Comparison of ENCODE assay signal across 1 cellular context in genomic region chr20:49982346-49983122, GRCh38.
A peak's percentile ranks its signal among the peaks of the same experiment; 100 is the strongest.
TF ChIP-seq lines count a peak whose summit lies in the region.

Gene SNAI1, plus strand, starts transcription at chr20:49982980. Its CDS starts 80 bp downstream, at chr20:49983060.

TF ChIP-seq in HepG2, 621 proteins besides CTCF, POLR2A, EP300 and RAD21 (continued from another document and continues in another):
- TF ChIP-seq U2AF1 (optimal IDR thresholded peaks at IDR 0.05; ENCODE audit: low read depth, low read length): no peak
- TF ChIP-seq ZNF441 (CRISPR knock-in tag; IDR thresholded peaks at IDR 0.05; ENCODE audit: borderline replicate concordance): peak; percentile 94
- peak; percentile 86 for TF ChIP-seq MED8 (CRISPR knock-in tag; IDR thresholded peaks at IDR 0.05; ENCODE audit: insufficient replicate concordance)
- 0 out of 2 replicates have a peak, but pooled peaks have one; percentile 62 for TF ChIP-seq FOXJ3 (CRISPR knock-in tag; IDR thresholded peaks at IDR 0.05; ENCODE audit: borderline replicate concordance)
- TF ChIP-seq, protein P1, sequence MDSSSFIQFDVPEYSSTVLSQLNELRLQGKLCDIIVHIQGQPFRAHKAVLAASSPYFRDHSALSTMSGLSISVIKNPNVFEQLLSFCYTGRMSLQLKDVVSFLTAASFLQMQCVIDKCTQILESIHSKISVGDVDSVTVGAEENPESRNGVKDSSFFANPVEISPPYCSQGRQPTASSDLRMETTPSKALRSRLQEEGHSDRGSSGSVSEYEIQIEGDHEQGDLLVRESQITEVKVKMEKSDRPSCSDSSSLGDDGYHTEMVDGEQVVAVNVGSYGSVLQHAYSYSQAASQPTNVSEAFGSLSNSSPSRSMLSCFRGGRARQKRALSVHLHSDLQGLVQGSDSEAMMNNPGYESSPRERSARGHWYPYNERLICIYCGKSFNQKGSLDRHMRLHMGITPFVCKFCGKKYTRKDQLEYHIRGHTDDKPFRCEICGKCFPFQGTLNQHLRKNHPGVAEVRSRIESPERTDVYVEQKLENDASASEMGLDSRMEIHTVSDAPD (CRISPR knock-in tag; IDR thresholded peaks at IDR 0.05): no peak
- TF ChIP-seq RBFOX2 (IDR thresholded peaks at IDR 0.05; ENCODE audit: low read depth, low read length): peak; percentile 86
- peak; percentile 97 for TF ChIP-seq SALL2 (CRISPR knock-in tag; IDR thresholded peaks at IDR 0.05)
- TF ChIP-seq SUZ12 (IDR thresholded peaks at IDR 0.05; ENCODE audit: low read depth, low read length): no peak
- no peak for TF ChIP-seq MAFF (IDR thresholded peaks at IDR 0.05; ENCODE audit: low read depth, low read length)
- TF ChIP-seq ZKSCAN8 (CRISPR knock-in tag; IDR thresholded peaks at IDR 0.05; ENCODE audit: borderline replicate concordance): no peak
- TF ChIP-seq ZNF337 (CRISPR knock-in tag; IDR thresholded peaks at IDR 0.05; ENCODE audit: borderline replicate concordance, low read depth): peak; percentile 86; the same call in 1 of the 2 replicates
- TF ChIP-seq ZNF674 (CRISPR knock-in tag; IDR thresholded peaks at IDR 0.05; ENCODE audit: low read depth): no peak
- peak; percentile 29; the same call in 1 of the 2 replicates for TF ChIP-seq ZNF362 (CRISPR knock-in tag; IDR thresholded peaks at IDR 0.05; ENCODE audit: borderline replicate concordance)
- TF ChIP-seq, protein P2, sequence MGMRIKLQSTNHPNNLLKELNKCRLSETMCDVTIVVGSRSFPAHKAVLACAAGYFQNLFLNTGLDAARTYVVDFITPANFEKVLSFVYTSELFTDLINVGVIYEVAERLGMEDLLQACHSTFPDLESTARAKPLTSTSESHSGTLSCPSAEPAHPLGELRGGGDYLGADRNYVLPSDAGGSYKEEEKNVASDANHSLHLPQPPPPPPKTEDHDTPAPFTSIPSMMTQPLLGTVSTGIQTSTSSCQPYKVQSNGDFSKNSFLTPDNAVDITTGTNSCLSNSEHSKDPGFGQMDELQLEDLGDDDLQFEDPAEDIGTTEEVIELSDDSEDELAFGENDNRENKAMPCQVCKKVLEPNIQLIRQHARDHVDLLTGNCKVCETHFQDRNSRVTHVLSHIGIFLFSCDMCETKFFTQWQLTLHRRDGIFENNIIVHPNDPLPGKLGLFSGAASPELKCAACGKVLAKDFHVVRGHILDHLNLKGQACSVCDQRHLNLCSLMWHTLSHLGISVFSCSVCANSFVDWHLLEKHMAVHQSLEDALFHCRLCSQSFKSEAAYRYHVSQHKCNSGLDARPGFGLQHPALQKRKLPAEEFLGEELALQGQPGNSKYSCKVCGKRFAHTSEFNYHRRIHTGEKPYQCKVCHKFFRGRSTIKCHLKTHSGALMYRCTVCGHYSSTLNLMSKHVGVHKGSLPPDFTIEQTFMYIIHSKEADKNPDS (CRISPR knock-in tag; IDR thresholded peaks at IDR 0.05): peak; percentile 9; the same call in 1 of the 2 replicates
- no peak for TF ChIP-seq SIN3B (IDR thresholded peaks at IDR 0.05; ENCODE audit: low read length)
- peak; percentile 90 for TF ChIP-seq FOXC1 (CRISPR knock-in tag; IDR thresholded peaks at IDR 0.05; ENCODE audit: borderline replicate concordance)
- TF ChIP-seq, protein P3, sequence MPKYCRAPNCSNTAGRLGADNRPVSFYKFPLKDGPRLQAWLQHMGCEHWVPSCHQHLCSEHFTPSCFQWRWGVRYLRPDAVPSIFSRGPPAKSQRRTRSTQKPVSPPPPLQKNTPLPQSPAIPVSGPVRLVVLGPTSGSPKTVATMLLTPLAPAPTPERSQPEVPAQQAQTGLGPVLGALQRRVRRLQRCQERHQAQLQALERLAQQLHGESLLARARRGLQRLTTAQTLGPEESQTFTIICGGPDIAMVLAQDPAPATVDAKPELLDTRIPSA (CRISPR knock-in tag; IDR thresholded peaks at IDR 0.05; ENCODE audit: borderline replicate concordance): no peak; the same call in 1 of the 2 replicates
- peak; percentile 92; the same call in 1 of the 2 replicates for TF ChIP-seq ELK4 (CRISPR knock-in tag; IDR thresholded peaks at IDR 0.05; ENCODE audit: borderline replicate concordance)
- TF ChIP-seq THYN1 (CRISPR knock-in tag; IDR thresholded peaks at IDR 0.05; ENCODE audit: borderline replicate concordance, low read depth): no peak
- TF ChIP-seq, protein P4, sequence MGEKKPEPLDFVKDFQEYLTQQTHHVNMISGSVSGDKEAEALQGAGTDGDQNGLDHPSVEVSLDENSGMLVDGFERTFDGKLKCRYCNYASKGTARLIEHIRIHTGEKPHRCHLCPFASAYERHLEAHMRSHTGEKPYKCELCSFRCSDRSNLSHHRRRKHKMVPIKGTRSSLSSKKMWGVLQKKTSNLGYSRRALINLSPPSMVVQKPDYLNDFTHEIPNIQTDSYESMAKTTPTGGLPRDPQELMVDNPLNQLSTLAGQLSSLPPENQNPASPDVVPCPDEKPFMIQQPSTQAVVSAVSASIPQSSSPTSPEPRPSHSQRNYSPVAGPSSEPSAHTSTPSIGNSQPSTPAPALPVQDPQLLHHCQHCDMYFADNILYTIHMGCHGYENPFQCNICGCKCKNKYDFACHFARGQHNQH (CRISPR knock-in tag; IDR thresholded peaks at IDR 0.05): peak; percentile 62
- no peak for TF ChIP-seq NCOA5 (CRISPR knock-in tag; IDR thresholded peaks at IDR 0.05)
- TF ChIP-seq, protein P5, sequence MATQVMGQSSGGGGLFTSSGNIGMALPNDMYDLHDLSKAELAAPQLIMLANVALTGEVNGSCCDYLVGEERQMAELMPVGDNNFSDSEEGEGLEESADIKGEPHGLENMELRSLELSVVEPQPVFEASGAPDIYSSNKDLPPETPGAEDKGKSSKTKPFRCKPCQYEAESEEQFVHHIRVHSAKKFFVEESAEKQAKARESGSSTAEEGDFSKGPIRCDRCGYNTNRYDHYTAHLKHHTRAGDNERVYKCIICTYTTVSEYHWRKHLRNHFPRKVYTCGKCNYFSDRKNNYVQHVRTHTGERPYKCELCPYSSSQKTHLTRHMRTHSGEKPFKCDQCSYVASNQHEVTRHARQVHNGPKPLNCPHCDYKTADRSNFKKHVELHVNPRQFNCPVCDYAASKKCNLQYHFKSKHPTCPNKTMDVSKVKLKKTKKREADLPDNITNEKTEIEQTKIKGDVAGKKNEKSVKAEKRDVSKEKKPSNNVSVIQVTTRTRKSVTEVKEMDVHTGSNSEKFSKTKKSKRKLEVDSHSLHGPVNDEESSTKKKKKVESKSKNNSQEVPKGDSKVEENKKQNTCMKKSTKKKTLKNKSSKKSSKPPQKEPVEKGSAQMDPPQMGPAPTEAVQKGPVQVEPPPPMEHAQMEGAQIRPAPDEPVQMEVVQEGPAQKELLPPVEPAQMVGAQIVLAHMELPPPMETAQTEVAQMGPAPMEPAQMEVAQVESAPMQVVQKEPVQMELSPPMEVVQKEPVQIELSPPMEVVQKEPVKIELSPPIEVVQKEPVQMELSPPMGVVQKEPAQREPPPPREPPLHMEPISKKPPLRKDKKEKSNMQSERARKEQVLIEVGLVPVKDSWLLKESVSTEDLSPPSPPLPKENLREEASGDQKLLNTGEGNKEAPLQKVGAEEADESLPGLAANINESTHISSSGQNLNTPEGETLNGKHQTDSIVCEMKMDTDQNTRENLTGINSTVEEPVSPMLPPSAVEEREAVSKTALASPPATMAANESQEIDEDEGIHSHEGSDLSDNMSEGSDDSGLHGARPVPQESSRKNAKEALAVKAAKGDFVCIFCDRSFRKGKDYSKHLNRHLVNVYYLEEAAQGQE (IDR thresholded peaks at IDR 0.05; ENCODE audit: borderline replicate concordance in 1 of 2, low read depth in 1 of 2, low read length in 2 of 2): peak in 1 of 2 experiments; percentile 50; a peak in 1 of 4 replicates
- TF ChIP-seq HDAC1 (CRISPR knock-in tag; IDR thresholded peaks at IDR 0.05): no peak; the same call in none of the 2 replicates
- no peak for TF ChIP-seq HNRNPH1 (optimal IDR thresholded peaks at IDR 0.05; ENCODE audit: low read depth, low read length)
- peak; percentile 40; the same call in 1 of the 2 replicates for TF ChIP-seq MNT (IDR thresholded peaks at IDR 0.05)
- TF ChIP-seq, protein P6, sequence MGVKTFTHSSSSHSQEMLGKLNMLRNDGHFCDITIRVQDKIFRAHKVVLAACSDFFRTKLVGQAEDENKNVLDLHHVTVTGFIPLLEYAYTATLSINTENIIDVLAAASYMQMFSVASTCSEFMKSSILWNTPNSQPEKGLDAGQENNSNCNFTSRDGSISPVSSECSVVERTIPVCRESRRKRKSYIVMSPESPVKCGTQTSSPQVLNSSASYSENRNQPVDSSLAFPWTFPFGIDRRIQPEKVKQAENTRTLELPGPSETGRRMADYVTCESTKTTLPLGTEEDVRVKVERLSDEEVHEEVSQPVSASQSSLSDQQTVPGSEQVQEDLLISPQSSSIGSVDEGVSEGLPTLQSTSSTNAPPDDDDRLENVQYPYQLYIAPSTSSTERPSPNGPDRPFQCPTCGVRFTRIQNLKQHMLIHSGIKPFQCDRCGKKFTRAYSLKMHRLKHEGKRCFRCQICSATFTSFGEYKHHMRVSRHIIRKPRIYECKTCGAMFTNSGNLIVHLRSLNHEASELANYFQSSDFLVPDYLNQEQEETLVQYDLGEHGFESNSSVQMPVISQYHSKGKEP (CRISPR knock-in tag; IDR thresholded peaks at IDR 0.05): peak; percentile 71
- TF ChIP-seq, protein P7, sequence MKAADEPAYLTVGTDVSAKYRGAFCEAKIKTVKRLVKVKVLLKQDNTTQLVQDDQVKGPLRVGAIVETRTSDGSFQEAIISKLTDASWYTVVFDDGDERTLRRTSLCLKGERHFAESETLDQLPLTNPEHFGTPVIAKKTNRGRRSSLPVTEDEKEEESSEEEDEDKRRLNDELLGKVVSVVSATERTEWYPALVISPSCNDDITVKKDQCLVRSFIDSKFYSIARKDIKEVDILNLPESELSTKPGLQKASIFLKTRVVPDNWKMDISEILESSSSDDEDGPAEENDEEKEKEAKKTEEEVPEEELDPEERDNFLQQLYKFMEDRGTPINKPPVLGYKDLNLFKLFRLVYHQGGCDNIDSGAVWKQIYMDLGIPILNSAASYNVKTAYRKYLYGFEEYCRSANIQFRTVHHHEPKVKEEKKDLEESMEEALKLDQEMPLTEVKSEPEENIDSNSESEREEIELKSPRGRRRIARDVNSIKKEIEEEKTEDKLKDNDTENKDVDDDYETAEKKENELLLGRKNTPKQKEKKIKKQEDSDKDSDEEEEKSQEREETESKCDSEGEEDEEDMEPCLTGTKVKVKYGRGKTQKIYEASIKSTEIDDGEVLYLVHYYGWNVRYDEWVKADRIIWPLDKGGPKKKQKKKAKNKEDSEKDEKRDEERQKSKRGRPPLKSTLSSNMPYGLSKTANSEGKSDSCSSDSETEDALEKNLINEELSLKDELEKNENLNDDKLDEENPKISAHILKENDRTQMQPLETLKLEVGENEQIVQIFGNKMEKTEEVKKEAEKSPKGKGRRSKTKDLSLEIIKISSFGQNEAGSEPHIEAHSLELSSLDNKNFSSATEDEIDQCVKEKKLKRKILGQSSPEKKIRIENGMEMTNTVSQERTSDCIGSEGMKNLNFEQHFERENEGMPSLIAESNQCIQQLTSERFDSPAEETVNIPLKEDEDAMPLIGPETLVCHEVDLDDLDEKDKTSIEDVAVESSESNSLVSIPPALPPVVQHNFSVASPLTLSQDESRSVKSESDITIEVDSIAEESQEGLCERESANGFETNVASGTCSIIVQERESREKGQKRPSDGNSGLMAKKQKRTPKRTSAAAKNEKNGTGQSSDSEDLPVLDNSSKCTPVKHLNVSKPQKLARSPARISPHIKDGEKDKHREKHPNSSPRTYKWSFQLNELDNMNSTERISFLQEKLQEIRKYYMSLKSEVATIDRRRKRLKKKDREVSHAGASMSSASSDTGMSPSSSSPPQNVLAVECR (CRISPR knock-in tag; IDR thresholded peaks at IDR 0.05; ENCODE audit: borderline replicate concordance): peak; percentile 79
- peak; percentile 74 for TF ChIP-seq SKI (IDR thresholded peaks at IDR 0.05; ENCODE audit: partially characterized antibody)
- TF ChIP-seq SNRNP70 (IDR thresholded peaks at IDR 0.05; ENCODE audit: low read depth, low read length): no peak
- TF ChIP-seq CCDC6 (CRISPR knock-in tag; IDR thresholded peaks at IDR 0.05): peak; percentile 94; the same call in 1 of the 2 replicates
- TF ChIP-seq ZNF878 (CRISPR knock-in tag; IDR thresholded peaks at IDR 0.05): peak; percentile 96
- peak; percentile 79; the same call in 1 of the 2 replicates for TF ChIP-seq ZNF230 (CRISPR knock-in tag; IDR thresholded peaks at IDR 0.05)
- TF ChIP-seq IRX3 (CRISPR knock-in tag; IDR thresholded peaks at IDR 0.05; ENCODE audit: borderline replicate concordance, low read depth): no peak; the same call in none of the 2 replicates
- peak; percentile 93 for TF ChIP-seq ZNF431 (CRISPR knock-in tag; IDR thresholded peaks at IDR 0.05; ENCODE audit: borderline replicate concordance, low read depth)
- TF ChIP-seq HNF1B (CRISPR knock-in tag; IDR thresholded peaks at IDR 0.05): no peak
